1 cellular context compared by ENCODE assay signal in genomic region chr5:72167257-72167656, GRCh38.
TF ChIP-seq lines count a peak whose summit lies in the region.

No MANE protein-coding gene starts in this region.

TF ChIP-seq in SK-N-SH, 30 proteins besides CTCF, POLR2A, EP300 and RAD21:
- TF ChIP-seq GABPA (IDR thresholded peaks at IDR 0.05; ENCODE audit: low read depth) (no peak), ELF1 (IDR thresholded peaks at IDR 0.05) (no peak), POLR2AphosphoS5 (IDR thresholded peaks at IDR 0.05; ENCODE audit: low read depth, low read length) (no peak), JUND (IDR thresholded peaks at IDR 0.05) (no peak), ZBTB33 (IDR thresholded peaks at IDR 0.05; ENCODE audit: borderline replicate concordance, low read depth) (no peak), MAX (IDR thresholded peaks at IDR 0.05; ENCODE audit: low read depth) (no peak), SMC3 (IDR thresholded peaks at IDR 0.05; ENCODE audit: low read depth, low read length) (no peak)
